In genomic region chr1:30325085-30325935, GRCh38 we compare ENCODE assay signal across 16 cellular contexts.
"Had no signal": no experiment of that assay in that cellular context is flagged by ENCODE, and none has a peak within 500 bp of the region (broad histone marks: within the 10 kb centered on the region; RNA-seq: fewer than 3 reads in every experiment).

No MANE protein-coding gene starts in this region.

- H3K9me3 ChIP-seq: spleen, thyroid gland had no signal

- H3K36me3 Mint-ChIP-seq: activated naive CD8-positive, alpha-beta T cell; stimulated activated naive B cell treated with anti-CD40 and anti-IgM and Interleukin-4, amounts not matched to agents 10 μg/mL and 1 μg/mL and 100 μg/mL, for 72 hours had no signal

- H3K36me3 ChIP-seq: spleen, thyroid gland had no signal

- H3K4me1 ChIP-seq: spleen, thyroid gland had no signal

- H3K27me3 ChIP-seq: thyroid gland had no signal

- H3K27ac ChIP-seq: epithelial cell of prostate, spleen, thyroid gland had no signal

- H3K9me3 Mint-ChIP-seq: activated CD4-positive, alpha-beta T cell treated with anti-CD3 and anti-CD28 coated beads, Interleukin-2, amount 10 ng/mL, durations not matched to agents 24 days and 14 days; stimulated activated naive B cell treated with anti-CD40 and anti-IgM and Interleukin-4, amounts not matched to agents 10 μg/mL and 1 μg/mL and 100 μg/mL, for 72 hours had no signal

- H3K4me3 ChIP-seq: lung, spleen, thyroid gland had no signal

- H3K27ac Mint-ChIP-seq: activated CD4-positive, alpha-beta T cell treated with anti-CD3 and anti-CD28 coated beads, Interleukin-2, amount 10 ng/mL, durations not matched to agents 24 days and 14 days; activated naive CD8-positive, alpha-beta T cell; stimulated activated naive B cell treated with anti-CD40 and anti-IgM and Interleukin-4, amounts not matched to agents 10 μg/mL and 1 μg/mL and 100 μg/mL, for 72 hours had no signal

- H3K4me3 Mint-ChIP-seq: activated CD4-positive, alpha-beta T cell treated with anti-CD3 and anti-CD28 coated beads, Interleukin-2, amount 10 ng/mL, durations not matched to agents 24 days and 14 days; activated naive CD8-positive, alpha-beta T cell; stimulated activated naive B cell treated with anti-CD40 and anti-IgM and Interleukin-4, amounts not matched to agents 10 μg/mL and 1 μg/mL and 100 μg/mL, for 72 hours had no signal

- DNase-seq: activated CD4-positive, alpha-beta T cell treated with anti-CD3 and anti-CD28 coated beads, Interleukin-2, amount 10 ng/mL, durations not matched to agents 24 days and 14 days; activated CD4-positive, CD25-positive, alpha-beta regulatory T cell; activated T-cell treated with anti-CD3 and anti-CD28 coated beads for 4 hours; amniotic stem cell; foreskin fibroblast; hippocampal formation; midbrain; spleen; stimulated activated CD4-positive, alpha-beta T cell treated with anti-CD3 and anti-CD28 coated beads, Interleukin-4, amount 100 ng/mL, for 4 hours; stimulated activated naive B cell treated with anti-CD40 and anti-IgM and Interleukin-4, amounts not matched to agents 10 μg/mL and 1 μg/mL and 100 μg/mL, for 72 hours; T-helper 1 cell; T1000; thyroid gland had no signal

- H3K4me1 Mint-ChIP-seq: activated CD4-positive, alpha-beta T cell treated with anti-CD3 and anti-CD28 coated beads, Interleukin-2, amount 10 ng/mL, durations not matched to agents 24 days and 14 days had no signal
